In genomic region chr17:83103200-83103937, GRCh38 we compare ENCODE assay signal across 9 cellular contexts.
DNase-seq lines count a peak whose midpoint lies in the region; ATAC-seq and TF ChIP-seq lines count a peak whose summit lies in the region.
"Had no signal": no experiment of that assay in that cellular context is flagged by ENCODE, and none has a peak within 500 bp of the region (broad histone marks: within the 10 kb centered on the region; RNA-seq: fewer than 3 reads in every experiment).

No MANE protein-coding gene starts in this region.

- DNase-seq in NCI-H2227 (lab: John Stamatoyannopoulos, UW; ENCODE audit: unreplicated experiment) (peak; percentile 80), NCI-H2227 treated with DMSO at 0.1 percent for 48 hours (lab: John Stamatoyannopoulos, UW) (no peak), NCI-H226 (peak; percentile 51), coronary artery (ENCODE audit: low spot score) (peak; percentile 89), activated gamma-delta T cell treated with Interleukin-2 at 50 U/mL for 16 hours (no peak), islet precursor cell (no peak)
- peak; percentile 69 for DNase-seq in stimulated activated CD4-positive, alpha-beta T cell treated with anti-CD3 and anti-CD28 coated beads, Interleukin-1b, Interleukin-23, amount 100 ng/mL, for 48 hours
- DNase-seq: amniotic stem cell had no signal

- no peak for TF ChIP-seq CTCF in coronary artery (IDR thresholded peaks at IDR 0.05)

- no peak overlapping the region for H3K4me3 ChIP-seq in coronary artery

- no peak for ATAC-seq in HG03280 (IDR thresholded peaks at IDR 0.05; ENCODE audit: unreplicated experiment)

- peak overlapping the region; percentile 43 to 88 for H3K27ac ChIP-seq in coronary artery

Comparison
In these comparisons a context has a peak if more than half of its experiments do, and no peak if none do; other contexts are left out.
1. DNase-seq: peak in NCI-H2227 (single experiment), NCI-H226 (single experiment), coronary artery (single experiment) and stimulated activated CD4-positive, alpha-beta T cell treated with anti-CD3 and anti-CD28 coated beads, Interleukin-1b, Interleukin-23, amount 100 ng/mL, for 48 hours (single experiment); none in NCI-H2227 treated with DMSO at 0.1 percent for 48 hours (single experiment), activated gamma-delta T cell treated with Interleukin-2 at 50 U/mL for 16 hours (single experiment) and islet precursor cell (single experiment).